In the genomic region with DNA sequence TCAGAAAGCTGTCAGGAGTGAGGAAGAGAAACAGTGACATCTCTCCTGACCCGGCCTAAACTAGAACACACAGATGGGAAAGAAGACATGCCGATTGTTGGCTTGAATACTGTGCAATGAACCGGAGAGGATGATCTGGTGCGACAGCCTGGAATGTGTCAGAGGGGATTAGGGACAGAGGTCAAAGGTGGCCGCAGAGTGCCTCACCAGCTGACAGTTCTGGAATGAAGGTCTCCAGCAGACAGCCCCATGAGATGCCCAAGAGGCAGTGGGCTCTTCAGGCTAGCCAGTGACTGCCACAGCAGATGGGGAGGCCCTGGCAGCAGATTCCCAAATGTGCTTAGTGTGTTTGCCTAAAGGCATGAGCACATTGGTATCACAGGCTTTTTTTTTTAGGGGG, we compare ENCODE assay signal across 26 cellular contexts.
"Had no signal": no experiment of that assay in that cellular context is flagged by ENCODE, and none has a peak within 500 bp of the region (broad histone marks: within the 10 kb centered on the region; RNA-seq: fewer than 3 reads in every experiment).

No MANE protein-coding gene starts in this region.

- DNase-seq: cortex of kidney; dorsolateral prefrontal cortex; effector memory CD8-positive, alpha-beta T cell; esophagus squamous epithelium; foreskin fibroblast; immature natural killer cell; kidney; left cardiac atrium; left ventricle myocardium inferior; lower lobe of right lung; natural killer cell; psoas muscle; spleen; stimulated activated CD4-positive, alpha-beta T cell treated with anti-CD3 and anti-CD28 coated beads, Interleukin-15, amount 100 ng/mL, for 24 hours; stimulated activated CD4-positive, alpha-beta T cell treated with anti-CD3 and anti-CD28 coated beads, Interleukin-1b, Interleukin-23, amount 100 ng/mL, for 48 hours; stimulated activated CD4-positive, alpha-beta T cell treated with anti-CD3 and anti-CD28 coated beads, Interleukin-4, amount 100 ng/mL, for 24 hours; upper lobe of left lung; uterus had no signal

- H3K36me3 Mint-ChIP-seq: memory B cell; mesothelial cell of epicardium; natural killer cell; stimulated activated memory B cell treated with anti-CD40 and anti-IgM and Interleukin-4, amounts not matched to agents 10 μg/mL and 1 μg/mL and 100 μg/mL, for 72 hours had no signal

- H3K27ac Mint-ChIP-seq: effector memory CD8-positive, alpha-beta T cell; immature natural killer cell; memory B cell; mesothelial cell of epicardium; natural killer cell; stimulated activated memory B cell treated with anti-CD40 and anti-IgM and Interleukin-4, amounts not matched to agents 10 μg/mL and 1 μg/mL and 100 μg/mL, for 72 hours; stimulated activated naive CD8-positive, alpha-beta T cell treated with anti-CD3 and anti-CD28 coated beads, Interleukin-15, Interleukin-2, amounts not matched to agents 100 ng/mL and 50 ng/mL, for 24 hours had no signal

- ATAC-seq: effector memory CD8-positive, alpha-beta T cell; gastroesophageal sphincter; left cardiac atrium; lower lobe of right lung; natural killer cell; psoas muscle; sciatic nerve; stimulated activated memory B cell treated with anti-CD40 and anti-IgM and Interleukin-4, amounts not matched to agents 10 μg/mL and 1 μg/mL and 100 μg/mL, for 72 hours had no signal

- H3K27me3 Mint-ChIP-seq: effector memory CD8-positive, alpha-beta T cell; memory B cell; stimulated activated memory B cell treated with anti-CD40 and anti-IgM and Interleukin-4, amounts not matched to agents 10 μg/mL and 1 μg/mL and 100 μg/mL, for 72 hours; stimulated activated naive CD8-positive, alpha-beta T cell treated with anti-CD3 and anti-CD28 coated beads, Interleukin-15, Interleukin-2, amounts not matched to agents 100 ng/mL and 50 ng/mL, for 24 hours had no signal

- H3K4me3 ChIP-seq: dorsolateral prefrontal cortex, esophagus squamous epithelium, gastroesophageal sphincter, left ventricle myocardium inferior, lower lobe of right lung, psoas muscle, spleen, tibial artery, upper lobe of left lung, uterus had no signal

- H3K9me3 ChIP-seq: esophagus squamous epithelium, gastroesophageal sphincter, left ventricle myocardium inferior, lower lobe of right lung, neutrophil, psoas muscle, tibial artery, upper lobe of left lung, uterus had no signal

- H3K4me1 ChIP-seq: esophagus squamous epithelium, gastroesophageal sphincter, left ventricle myocardium inferior, lower lobe of right lung, psoas muscle, spleen, tibial artery, upper lobe of left lung, uterus had no signal

- H3K4me1 Mint-ChIP-seq: immature natural killer cell; memory B cell; mesothelial cell of epicardium; natural killer cell; stimulated activated memory B cell treated with anti-CD40 and anti-IgM and Interleukin-4, amounts not matched to agents 10 μg/mL and 1 μg/mL and 100 μg/mL, for 72 hours had no signal

- H3K27ac ChIP-seq: dorsolateral prefrontal cortex, esophagus squamous epithelium, gastroesophageal sphincter, left ventricle myocardium inferior, lower lobe of right lung, neutrophil, psoas muscle, spleen, tibial artery, upper lobe of left lung, uterus had no signal

- H3K36me3 ChIP-seq: esophagus squamous epithelium, gastroesophageal sphincter, left ventricle myocardium inferior, lower lobe of right lung, neutrophil, spleen, tibial artery, upper lobe of left lung, uterus had no signal

- H3K9me3 Mint-ChIP-seq: mesothelial cell of epicardium; stimulated activated memory B cell treated with anti-CD40 and anti-IgM and Interleukin-4, amounts not matched to agents 10 μg/mL and 1 μg/mL and 100 μg/mL, for 72 hours had no signal

- H3K4me3 Mint-ChIP-seq: effector memory CD8-positive, alpha-beta T cell; immature natural killer cell; memory B cell; mesothelial cell of epicardium; natural killer cell; stimulated activated memory B cell treated with anti-CD40 and anti-IgM and Interleukin-4, amounts not matched to agents 10 μg/mL and 1 μg/mL and 100 μg/mL, for 72 hours; stimulated activated naive CD8-positive, alpha-beta T cell treated with anti-CD3 and anti-CD28 coated beads, Interleukin-15, Interleukin-2, amounts not matched to agents 100 ng/mL and 50 ng/mL, for 24 hours had no signal

- H3K27me3 ChIP-seq: dorsolateral prefrontal cortex, esophagus squamous epithelium, gastroesophageal sphincter, neutrophil, spleen, tibial artery, upper lobe of left lung, uterus had no signal
